24 cellular contexts compared by ENCODE assay signal in genomic region chr14:101031721-101032120, GRCh38.
"Had no signal": no experiment of that assay in that cellular context is flagged by ENCODE, and none has a peak within 500 bp of the region (broad histone marks: within the 10 kb centered on the region; RNA-seq: fewer than 3 reads in every experiment).

No MANE protein-coding gene starts in this region.

- FAIRE-seq: K562, TTC549 had no signal

- H3K27ac Mint-ChIP-seq: activated B cell treated with CpG ODN at 0.5 μM for 24 hours; activated CD4-positive, alpha-beta T cell treated with anti-CD3 and anti-CD28 coated beads, Interleukin-2, amount 10 ng/mL, durations not matched to agents 24 days and 14 days; activated CD8-positive, alpha-beta memory T cell treated with anti-CD3 and anti-CD28 coated beads, Interleukin-2, amount 10 ng/mL, durations not matched to agents 7 days and 5 days; activated naive CD4-positive, alpha-beta T cell treated with anti-CD3 and anti-CD28 coated beads for 36 hours; activated naive CD8-positive, alpha-beta T cell treated with anti-CD3 and anti-CD28 coated beads for 36 hours; activated T-cell treated with anti-CD3 and anti-CD28 coated beads, Interleukin-2, amount 50 U/mL, for 24 hours; T-helper 17 cell had no signal

- H3K4me1 Mint-ChIP-seq: activated B cell treated with CpG ODN at 0.5 μM for 24 hours; activated CD4-positive, alpha-beta T cell treated with anti-CD3 and anti-CD28 coated beads, Interleukin-2, amount 10 ng/mL, durations not matched to agents 24 days and 14 days; activated CD8-positive, alpha-beta memory T cell treated with anti-CD3 and anti-CD28 coated beads, Interleukin-2, amount 10 ng/mL, durations not matched to agents 7 days and 5 days; activated naive CD8-positive, alpha-beta T cell treated with anti-CD3 and anti-CD28 coated beads for 36 hours had no signal

- H3K27me3 Mint-ChIP-seq: activated B cell treated with CpG ODN at 0.5 μM for 24 hours; activated CD4-positive, alpha-beta T cell treated with anti-CD3 and anti-CD28 coated beads, Interleukin-2, amount 10 ng/mL, durations not matched to agents 24 days and 14 days; activated CD8-positive, alpha-beta memory T cell treated with anti-CD3 and anti-CD28 coated beads, Interleukin-2, amount 10 ng/mL, durations not matched to agents 7 days and 5 days; activated naive CD8-positive, alpha-beta T cell treated with anti-CD3 and anti-CD28 coated beads for 36 hours had no signal

- H3K4me3 Mint-ChIP-seq: activated B cell treated with CpG ODN at 0.5 μM for 24 hours; activated CD4-positive, alpha-beta T cell treated with anti-CD3 and anti-CD28 coated beads, Interleukin-2, amount 10 ng/mL, durations not matched to agents 24 days and 14 days; activated CD8-positive, alpha-beta memory T cell treated with anti-CD3 and anti-CD28 coated beads, Interleukin-2, amount 10 ng/mL, durations not matched to agents 7 days and 5 days; activated naive CD4-positive, alpha-beta T cell treated with anti-CD3 and anti-CD28 coated beads for 36 hours; activated naive CD8-positive, alpha-beta T cell treated with anti-CD3 and anti-CD28 coated beads for 36 hours; activated T-cell treated with anti-CD3 and anti-CD28 coated beads, Interleukin-2, amount 50 U/mL, for 24 hours; T-helper 17 cell had no signal

- H3K4me3 ChIP-seq: cardiac muscle cell, K562, PC-9 had no signal

- H3K36me3 Mint-ChIP-seq: activated CD8-positive, alpha-beta memory T cell treated with anti-CD3 and anti-CD28 coated beads, Interleukin-2, amount 10 ng/mL, durations not matched to agents 7 days and 5 days; activated naive CD8-positive, alpha-beta T cell treated with anti-CD3 and anti-CD28 coated beads for 36 hours had no signal

- H3K27me3 ChIP-seq: brain microvascular endothelial cell, cardiac muscle cell had no signal

- DNase-seq: activated B cell treated with CpG ODN at 0.5 μM for 24 hours; activated CD4-positive, alpha-beta T cell treated with anti-CD3 and anti-CD28 coated beads for 1 hour; activated CD4-positive, alpha-beta T cell treated with anti-CD3 and anti-CD28 coated beads, Interleukin-2, amount 10 ng/mL, durations not matched to agents 24 days and 14 days; activated CD4-positive, alpha-beta T cell treated with anti-CD3 and anti-CD28 coated beads, Interleukin-2, amount 50 U/mL, for 48 hours; activated CD8-positive, alpha-beta memory T cell treated with anti-CD3 and anti-CD28 coated beads, Interleukin-2, amount 10 ng/mL, durations not matched to agents 7 days and 5 days; activated naive CD4-positive, alpha-beta T cell treated with anti-CD3 and anti-CD28 coated beads for 36 hours; activated naive CD8-positive, alpha-beta T cell treated with anti-CD3 and anti-CD28 coated beads for 36 hours; activated T-cell treated with anti-CD3 and anti-CD28 coated beads, Interleukin-2, amount 50 U/mL, for 24 hours; brain microvascular endothelial cell; Karpas-422; MM.1S; NCI-H1105 treated with DMSO at 0.1 percent for 48 hours; NCI-H1436 treated with DMSO at 0.1 percent for 48 hours; NCI-H187; NCI-H2081; NCI-H446; NCI-H524; PC-9; SIG-M5; T-helper 17 cell; T1000 had no signal

- H3K27ac ChIP-seq: brain microvascular endothelial cell, cardiac muscle cell, PC-9 had no signal

- H3K36me3 ChIP-seq: cardiac muscle cell had no signal

- H3K9me3 Mint-ChIP-seq: activated B cell treated with CpG ODN at 0.5 μM for 24 hours; activated CD4-positive, alpha-beta T cell treated with anti-CD3 and anti-CD28 coated beads, Interleukin-2, amount 10 ng/mL, durations not matched to agents 24 days and 14 days; activated naive CD4-positive, alpha-beta T cell treated with anti-CD3 and anti-CD28 coated beads for 36 hours; activated naive CD8-positive, alpha-beta T cell treated with anti-CD3 and anti-CD28 coated beads for 36 hours; activated T-cell treated with anti-CD3 and anti-CD28 coated beads, Interleukin-2, amount 50 U/mL, for 24 hours had no signal
